30 cellular contexts compared by ENCODE assay signal in the genomic region with DNA sequence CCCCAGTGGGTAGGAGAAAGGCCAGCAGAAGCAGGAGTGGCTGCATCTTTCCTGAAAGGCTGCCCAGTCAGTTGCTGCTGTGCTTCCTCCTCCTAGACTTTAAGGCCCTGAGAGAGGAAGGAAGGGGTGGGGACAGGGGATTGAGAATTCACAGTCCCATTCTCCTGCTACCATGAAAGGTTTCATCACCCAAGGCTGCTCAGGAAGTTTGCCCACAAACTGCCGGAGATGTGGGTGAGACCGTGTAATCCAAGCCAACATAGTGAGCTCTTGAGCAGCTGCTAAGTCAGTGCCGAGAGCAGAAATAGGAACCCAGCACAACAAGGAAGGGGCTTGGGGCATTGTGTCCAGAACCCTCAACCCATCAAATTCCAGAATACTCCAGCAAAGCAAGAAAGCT. TPM values are rescaled to one million over a fixed set of nuclear protein-coding genes. Genes with fewer than 3 reads are reported as not detected.
DNase-seq lines count a peak whose midpoint lies in the region; ATAC-seq and TF ChIP-seq lines count a peak whose summit lies in the region.
"Had no signal": no experiment of that assay in that cellular context is flagged by ENCODE, and none has a peak within 500 bp of the region (broad histone marks: within the 10 kb centered on the region; RNA-seq: fewer than 3 reads in every experiment).

A gene with protein sequence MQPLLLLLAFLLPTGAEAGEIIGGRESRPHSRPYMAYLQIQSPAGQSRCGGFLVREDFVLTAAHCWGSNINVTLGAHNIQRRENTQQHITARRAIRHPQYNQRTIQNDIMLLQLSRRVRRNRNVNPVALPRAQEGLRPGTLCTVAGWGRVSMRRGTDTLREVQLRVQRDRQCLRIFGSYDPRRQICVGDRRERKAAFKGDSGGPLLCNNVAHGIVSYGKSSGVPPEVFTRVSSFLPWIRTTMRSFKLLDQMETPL (minus strand): TSS at position 73 of the 400 bp plus-strand sequence. CDS start 27 bp downstream, at position 46.

- H3K4me1 ChIP-seq in upper lobe of right lung, result no peaks in the 10 kb centered on the region
- H3K4me1 ChIP-seq: breast epithelium, tibial artery had no signal

- H3K27ac Mint-ChIP-seq in activated naive CD8-positive, alpha-beta T cell treated with anti-CD3 and anti-CD28 coated beads, Interleukin-2, amount 10 ng/mL, durations not matched to agents 7 days and 5 days, result peak within 1 kb of the TSS; percentile 9
- H3K27ac Mint-ChIP-seq in activated naive CD8-positive, alpha-beta T cell treated with anti-CD3 and anti-CD28 coated beads, Interleukin-2, amount 50 U/mL, for 24 hours, result no peak within 1 kb of the TSS
- H3K27ac Mint-ChIP-seq in dendritic cell treated with granulocyte-macrophage colony-stimulating factor and Interleukin-4, amounts not matched to agents 40 ng/mL and 50 ng/mL, for 4 days, result peak within 1 kb of the TSS; percentile 3
- H3K27ac Mint-ChIP-seq: activated naive CD4-positive, alpha-beta T cell treated with anti-CD3 and anti-CD28 coated beads for 36 hours; activated T-helper 1 cell treated with anti-CD3 and anti-CD28 coated beads, Interleukin-12 subunit alpha, Interleukin-12 subunit beta, Interleukin-2, Interleukin-4 antibody, amounts not matched to agents 30 ng/mL and 10 ng/mL and 1 ng/mL, durations not matched to agents 14 hours and 24 hours and 36 hours; T-helper 2 cell treated with Interferon-gamma antibody and Interleukin-4, amounts not matched to agents 5 μg/mL and 100 μg/mL, for 36 hours had no signal

- H3K9me3 ChIP-seq in upper lobe of right lung, result no peaks in the 10 kb centered on the region
- H3K9me3 ChIP-seq: breast epithelium, tibial artery had no signal

- H3K36me3 Mint-ChIP-seq in activated naive CD8-positive, alpha-beta T cell treated with anti-CD3 and anti-CD28 coated beads, Interleukin-2, amount 10 ng/mL, durations not matched to agents 7 days and 5 days, result no peaks in the 10 kb centered on the region
- H3K36me3 Mint-ChIP-seq in activated naive CD8-positive, alpha-beta T cell treated with anti-CD3 and anti-CD28 coated beads, Interleukin-2, amount 50 U/mL, for 24 hours (ENCODE audit: low read depth), result no peaks in the 10 kb centered on the region
- H3K36me3 Mint-ChIP-seq in dendritic cell treated with granulocyte-macrophage colony-stimulating factor and Interleukin-4, amounts not matched to agents 40 ng/mL and 50 ng/mL, for 4 days (ENCODE audit: low read depth), result no peaks in the 10 kb centered on the region
- H3K36me3 Mint-ChIP-seq: natural killer cell had no signal

- peaks cover 14% of the 10 kb centered on the region for H3K27me3 Mint-ChIP-seq in activated naive CD8-positive, alpha-beta T cell treated with anti-CD3 and anti-CD28 coated beads, Interleukin-2, amount 10 ng/mL, durations not matched to agents 7 days and 5 days
- H3K27me3 Mint-ChIP-seq in activated naive CD8-positive, alpha-beta T cell treated with anti-CD3 and anti-CD28 coated beads, Interleukin-2, amount 50 U/mL, for 24 hours, result no peaks in the 10 kb centered on the region
- H3K27me3 Mint-ChIP-seq in dendritic cell treated with granulocyte-macrophage colony-stimulating factor and Interleukin-4, amounts not matched to agents 40 ng/mL and 50 ng/mL, for 4 days, result no peaks in the 10 kb centered on the region

- no peaks in the 10 kb centered on the region for H3K9me3 Mint-ChIP-seq in activated naive CD8-positive, alpha-beta T cell treated with anti-CD3 and anti-CD28 coated beads, Interleukin-2, amount 10 ng/mL, durations not matched to agents 7 days and 5 days
- H3K9me3 Mint-ChIP-seq in activated naive CD8-positive, alpha-beta T cell treated with anti-CD3 and anti-CD28 coated beads, Interleukin-2, amount 50 U/mL, for 24 hours, result no peaks in the 10 kb centered on the region
- no peaks in the 10 kb centered on the region for H3K9me3 Mint-ChIP-seq in dendritic cell treated with granulocyte-macrophage colony-stimulating factor and Interleukin-4, amounts not matched to agents 40 ng/mL and 50 ng/mL, for 4 days
- H3K9me3 Mint-ChIP-seq: activated naive CD4-positive, alpha-beta T cell treated with anti-CD3 and anti-CD28 coated beads for 36 hours; activated T-helper 1 cell treated with anti-CD3 and anti-CD28 coated beads, Interleukin-12 subunit alpha, Interleukin-12 subunit beta, Interleukin-2, Interleukin-4 antibody, amounts not matched to agents 30 ng/mL and 10 ng/mL and 1 ng/mL, durations not matched to agents 14 hours and 24 hours and 36 hours; natural killer cell; T-helper 2 cell treated with Interferon-gamma antibody and Interleukin-4, amounts not matched to agents 5 μg/mL and 100 μg/mL, for 36 hours had no signal

- no peak for TF ChIP-seq CTCF in upper lobe of right lung (IDR thresholded peaks at IDR 0.05)

- no peaks in the 10 kb centered on the region for H3K36me3 ChIP-seq in upper lobe of right lung
- H3K36me3 ChIP-seq: breast epithelium, tibial artery, WERI-Rb-1 had no signal

- POLR2A ChIA-PET in activated naive CD8-positive, alpha-beta T cell treated with anti-CD3 and anti-CD28 coated beads, Interleukin-2, amount 10 ng/mL, durations not matched to agents 7 days and 5 days (lab: Charles Lee), result no interaction called here

- intact Hi-C loops in dendritic cell treated with granulocyte-macrophage colony-stimulating factor and Interleukin-4, amounts not matched to agents 40 ng/mL and 50 ng/mL, for 4 days (cut with micrococcal nuclease), result no loop called here
- intact Hi-C loops in upper lobe of right lung (cut with DNase I), result no loop called here

- peaks cover 9% of the 10 kb centered on the region for H3K4me1 Mint-ChIP-seq in activated naive CD8-positive, alpha-beta T cell treated with anti-CD3 and anti-CD28 coated beads, Interleukin-2, amount 10 ng/mL, durations not matched to agents 7 days and 5 days
- H3K4me1 Mint-ChIP-seq in activated naive CD8-positive, alpha-beta T cell treated with anti-CD3 and anti-CD28 coated beads, Interleukin-2, amount 50 U/mL, for 24 hours, result no peaks in the 10 kb centered on the region
- peaks cover 45% of the 10 kb centered on the region for H3K4me1 Mint-ChIP-seq in dendritic cell treated with granulocyte-macrophage colony-stimulating factor and Interleukin-4, amounts not matched to agents 40 ng/mL and 50 ng/mL, for 4 days (ENCODE audit: low read depth)

- no peaks in the 10 kb centered on the region for H3K27me3 ChIP-seq in upper lobe of right lung
- H3K27me3 ChIP-seq: tibial artery had no signal

- DNase-seq in activated naive CD8-positive, alpha-beta T cell treated with anti-CD3 and anti-CD28 coated beads, Interleukin-2, amount 10 ng/mL, durations not matched to agents 7 days and 5 days, result no peak
- DNase-seq in activated naive CD8-positive, alpha-beta T cell treated with anti-CD3 and anti-CD28 coated beads, Interleukin-2, amount 50 U/mL, for 24 hours, result no peak
- peak; percentile 91 for DNase-seq in NOMO-1 treated with DMSO at 0.1 percent for 48 hours (lab: John Stamatoyannopoulos, UW; ENCODE audit: unreplicated experiment)
- no peak for DNase-seq in upper lobe of right lung
- no peak for DNase-seq in NCI-H146 (lab: John Stamatoyannopoulos, UW)
- no peak for DNase-seq in epidermal melanocyte (ENCODE audit: insufficient read length, low spot score)
- DNase-seq: activated CD8-positive, alpha-beta memory T cell treated with anti-CD3 and anti-CD28 coated beads, Interleukin-2, amount 50 U/mL, for 4 hours; activated naive CD4-positive, alpha-beta T cell treated with anti-CD3 and anti-CD28 coated beads for 36 hours; amygdala; HCEC 1CT; KG1; midbrain; natural killer cell; NCI-H1092; NCI-H2029; small intestine; stimulated activated CD8-positive, alpha-beta memory T cell treated with anti-CD3 and anti-CD28 coated beads, Interleukin-4, amount 100 ng/mL, for 48 hours; tibial artery; WERI-Rb-1 had no signal

- no peak within 1 kb of the TSS for H3K4me3 Mint-ChIP-seq in activated naive CD8-positive, alpha-beta T cell treated with anti-CD3 and anti-CD28 coated beads, Interleukin-2, amount 10 ng/mL, durations not matched to agents 7 days and 5 days
- no peak within 1 kb of the TSS for H3K4me3 Mint-ChIP-seq in activated naive CD8-positive, alpha-beta T cell treated with anti-CD3 and anti-CD28 coated beads, Interleukin-2, amount 50 U/mL, for 24 hours
- no peak within 1 kb of the TSS for H3K4me3 Mint-ChIP-seq in dendritic cell treated with granulocyte-macrophage colony-stimulating factor and Interleukin-4, amounts not matched to agents 40 ng/mL and 50 ng/mL, for 4 days
- H3K4me3 Mint-ChIP-seq: activated naive CD4-positive, alpha-beta T cell treated with anti-CD3 and anti-CD28 coated beads for 36 hours; activated T-helper 1 cell treated with anti-CD3 and anti-CD28 coated beads, Interleukin-12 subunit alpha, Interleukin-12 subunit beta, Interleukin-2, Interleukin-4 antibody, amounts not matched to agents 30 ng/mL and 10 ng/mL and 1 ng/mL, durations not matched to agents 14 hours and 24 hours and 36 hours; natural killer cell; T-helper 2 cell treated with Interferon-gamma antibody and Interleukin-4, amounts not matched to agents 5 μg/mL and 100 μg/mL, for 36 hours had no signal

- ATAC-seq in activated naive CD8-positive, alpha-beta T cell treated with anti-CD3 and anti-CD28 coated beads, Interleukin-2, amount 10 ng/mL, durations not matched to agents 7 days and 5 days (ENCODE audit: low read depth), result no peak
- ATAC-seq in activated naive CD8-positive, alpha-beta T cell treated with anti-CD3 and anti-CD28 coated beads, Interleukin-2, amount 50 U/mL, for 24 hours, result no peak
- ATAC-seq in upper lobe of right lung, result peak; percentile 78
- ATAC-seq in GM19328 (IDR thresholded peaks at IDR 0.05; ENCODE audit: unreplicated experiment), result no peak
- ATAC-seq: SK-N-SH treated with all-trans-retinoic acid at 6 μM for 48 hours had no signal

- no peak within 1 kb of the TSS for H3K4me3 ChIP-seq in upper lobe of right lung
- H3K4me3 ChIP-seq: breast epithelium, tibial artery had no signal

- H3K27ac ChIP-seq in upper lobe of right lung, result no peak within 1 kb of the TSS
- H3K27ac ChIP-seq: breast epithelium, epithelial cell of prostate, tibial artery, WERI-Rb-1 had no signal

RNA-seq across cellular contexts. Expression of the gene that starts here (rescaled TPM):
- total RNA-seq in activated naive CD8-positive, alpha-beta T cell treated with anti-CD3 and anti-CD28 coated beads, Interleukin-2, amount 10 ng/mL, durations not matched to agents 7 days and 5 days, result not detected
- total RNA-seq in upper lobe of right lung, result 9.7 TPM
- total RNA-seq: activated T-helper 1 cell treated with anti-CD3 and anti-CD28 coated beads, Interleukin-12 subunit alpha, Interleukin-12 subunit beta, Interleukin-2, Interleukin-4 antibody, amounts not matched to agents 30 ng/mL and 10 ng/mL and 1 ng/mL, durations not matched to agents 14 hours and 24 hours and 36 hours; G401; glomerular endothelial cell; HT1080; osteoblast had no signal
